Comparison of ENCODE assay signal across 1 cellular context in the genomic region with DNA sequence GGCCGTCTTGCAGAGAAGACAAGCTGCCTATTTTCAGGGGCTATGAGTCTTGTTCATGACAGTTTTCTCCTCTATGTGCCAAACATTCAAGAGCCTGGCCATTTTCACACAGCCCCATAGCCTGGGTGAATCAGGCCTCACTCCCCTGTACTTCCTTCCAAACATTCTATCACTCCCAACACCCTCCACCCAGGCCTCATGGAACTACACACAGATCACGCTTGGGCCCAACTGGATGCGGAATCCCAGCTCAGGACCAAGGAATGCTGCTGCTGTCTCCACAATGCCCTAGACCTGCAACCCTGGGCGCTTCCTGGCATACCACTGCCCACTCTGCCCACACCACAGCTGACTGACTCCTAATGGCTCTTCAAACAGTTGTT.
TF ChIP-seq lines count a peak whose summit lies in the region.

No MANE protein-coding gene starts in this region.

TF ChIP-seq in A549, 52 proteins besides CTCF, POLR2A, EP300 and RAD21 (continued from another document):
- TF ChIP-seq, protein P1, sequence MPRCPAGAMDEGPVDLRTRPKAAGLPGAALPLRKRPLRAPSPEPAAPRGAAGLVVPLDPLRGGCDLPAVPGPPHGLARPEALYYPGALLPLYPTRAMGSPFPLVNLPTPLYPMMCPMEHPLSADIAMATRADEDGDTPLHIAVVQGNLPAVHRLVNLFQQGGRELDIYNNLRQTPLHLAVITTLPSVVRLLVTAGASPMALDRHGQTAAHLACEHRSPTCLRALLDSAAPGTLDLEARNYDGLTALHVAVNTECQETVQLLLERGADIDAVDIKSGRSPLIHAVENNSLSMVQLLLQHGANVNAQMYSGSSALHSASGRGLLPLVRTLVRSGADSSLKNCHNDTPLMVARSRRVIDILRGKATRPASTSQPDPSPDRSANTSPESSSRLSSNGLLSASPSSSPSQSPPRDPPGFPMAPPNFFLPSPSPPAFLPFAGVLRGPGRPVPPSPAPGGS (IDR thresholded peaks at IDR 0.05): no peak
- TF ChIP-seq CHD4 (IDR thresholded peaks at IDR 0.05; ENCODE audit: borderline replicate concordance) (no peak), ZSCAN20 (CRISPR knock-in tag; IDR thresholded peaks at IDR 0.05) (no peak), MAFK (IDR thresholded peaks at IDR 0.05; ENCODE audit: partially characterized antibody) (no peak), EHMT2 (IDR thresholded peaks at IDR 0.05; ENCODE audit: low read depth) (no peak), RNF2 (IDR thresholded peaks at IDR 0.05; ENCODE audit: borderline replicate concordance, low read depth) (no peak), CHD2 (IDR thresholded peaks at IDR 0.05; ENCODE audit: low read length, partially characterized antibody) (no peak), GATA3 (IDR thresholded peaks at IDR 0.05; ENCODE audit: borderline replicate concordance) (no peak), EHF (CRISPR knock-in tag; IDR thresholded peaks at IDR 0.05) (no peak), KDM5A (IDR thresholded peaks at IDR 0.05) (no peak), ZNF302 (CRISPR knock-in tag; IDR thresholded peaks at IDR 0.05) (no peak)
- TF ChIP-seq, protein P2, sequence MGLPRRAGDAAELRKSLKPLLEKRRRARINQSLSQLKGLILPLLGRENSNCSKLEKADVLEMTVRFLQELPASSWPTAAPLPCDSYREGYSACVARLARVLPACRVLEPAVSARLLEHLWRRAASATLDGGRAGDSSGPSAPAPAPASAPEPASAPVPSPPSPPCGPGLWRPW (IDR thresholded peaks at IDR 0.05): no peak
- TF ChIP-seq, protein P3, sequence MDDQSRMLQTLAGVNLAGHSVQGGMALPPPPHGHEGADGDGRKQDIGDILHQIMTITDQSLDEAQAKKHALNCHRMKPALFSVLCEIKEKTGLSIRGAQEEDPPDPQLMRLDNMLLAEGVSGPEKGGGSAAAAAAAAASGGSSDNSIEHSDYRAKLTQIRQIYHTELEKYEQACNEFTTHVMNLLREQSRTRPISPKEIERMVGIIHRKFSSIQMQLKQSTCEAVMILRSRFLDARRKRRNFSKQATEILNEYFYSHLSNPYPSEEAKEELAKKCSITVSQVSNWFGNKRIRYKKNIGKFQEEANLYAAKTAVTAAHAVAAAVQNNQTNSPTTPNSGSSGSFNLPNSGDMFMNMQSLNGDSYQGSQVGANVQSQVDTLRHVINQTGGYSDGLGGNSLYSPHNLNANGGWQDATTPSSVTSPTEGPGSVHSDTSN (IDR thresholded peaks at IDR 0.05): no peak
- TF ChIP-seq, protein P4, sequence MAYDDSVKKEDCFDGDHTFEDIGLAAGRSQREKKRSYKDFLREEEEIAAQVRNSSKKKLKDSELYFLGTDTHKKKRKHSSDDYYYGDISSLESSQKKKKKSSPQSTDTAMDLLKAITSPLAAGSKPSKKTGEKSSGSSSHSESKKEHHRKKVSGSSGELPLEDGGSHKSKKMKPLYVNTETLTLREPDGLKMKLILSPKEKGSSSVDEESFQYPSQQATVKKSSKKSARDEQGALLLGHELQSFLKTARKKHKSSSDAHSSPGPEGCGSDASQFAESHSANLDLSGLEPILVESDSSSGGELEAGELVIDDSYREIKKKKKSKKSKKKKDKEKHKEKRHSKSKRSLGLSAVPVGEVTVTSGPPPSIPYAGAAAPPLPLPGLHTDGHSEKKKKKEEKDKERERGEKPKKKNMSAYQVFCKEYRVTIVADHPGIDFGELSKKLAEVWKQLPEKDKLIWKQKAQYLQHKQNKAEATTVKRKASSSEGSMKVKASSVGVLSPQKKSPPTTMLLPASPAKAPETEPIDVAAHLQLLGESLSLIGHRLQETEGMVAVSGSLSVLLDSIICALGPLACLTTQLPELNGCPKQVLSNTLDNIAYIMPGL (CRISPR knock-in tag; IDR thresholded peaks at IDR 0.05; ENCODE audit: borderline replicate concordance): no peak
- TF ChIP-seq, protein P5, sequence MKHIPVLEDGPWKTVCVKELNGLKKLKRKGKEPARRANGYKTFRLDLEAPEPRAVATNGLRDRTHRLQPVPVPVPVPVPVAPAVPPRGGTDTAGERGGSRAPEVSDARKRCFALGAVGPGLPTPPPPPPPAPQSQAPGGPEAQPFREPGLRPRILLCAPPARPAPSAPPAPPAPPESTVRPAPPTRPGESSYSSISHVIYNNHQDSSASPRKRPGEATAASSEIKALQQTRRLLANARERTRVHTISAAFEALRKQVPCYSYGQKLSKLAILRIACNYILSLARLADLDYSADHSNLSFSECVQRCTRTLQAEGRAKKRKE (CRISPR knock-in tag; IDR thresholded peaks at IDR 0.05; ENCODE audit: low read depth): no peak
- TF ChIP-seq, protein P6, sequence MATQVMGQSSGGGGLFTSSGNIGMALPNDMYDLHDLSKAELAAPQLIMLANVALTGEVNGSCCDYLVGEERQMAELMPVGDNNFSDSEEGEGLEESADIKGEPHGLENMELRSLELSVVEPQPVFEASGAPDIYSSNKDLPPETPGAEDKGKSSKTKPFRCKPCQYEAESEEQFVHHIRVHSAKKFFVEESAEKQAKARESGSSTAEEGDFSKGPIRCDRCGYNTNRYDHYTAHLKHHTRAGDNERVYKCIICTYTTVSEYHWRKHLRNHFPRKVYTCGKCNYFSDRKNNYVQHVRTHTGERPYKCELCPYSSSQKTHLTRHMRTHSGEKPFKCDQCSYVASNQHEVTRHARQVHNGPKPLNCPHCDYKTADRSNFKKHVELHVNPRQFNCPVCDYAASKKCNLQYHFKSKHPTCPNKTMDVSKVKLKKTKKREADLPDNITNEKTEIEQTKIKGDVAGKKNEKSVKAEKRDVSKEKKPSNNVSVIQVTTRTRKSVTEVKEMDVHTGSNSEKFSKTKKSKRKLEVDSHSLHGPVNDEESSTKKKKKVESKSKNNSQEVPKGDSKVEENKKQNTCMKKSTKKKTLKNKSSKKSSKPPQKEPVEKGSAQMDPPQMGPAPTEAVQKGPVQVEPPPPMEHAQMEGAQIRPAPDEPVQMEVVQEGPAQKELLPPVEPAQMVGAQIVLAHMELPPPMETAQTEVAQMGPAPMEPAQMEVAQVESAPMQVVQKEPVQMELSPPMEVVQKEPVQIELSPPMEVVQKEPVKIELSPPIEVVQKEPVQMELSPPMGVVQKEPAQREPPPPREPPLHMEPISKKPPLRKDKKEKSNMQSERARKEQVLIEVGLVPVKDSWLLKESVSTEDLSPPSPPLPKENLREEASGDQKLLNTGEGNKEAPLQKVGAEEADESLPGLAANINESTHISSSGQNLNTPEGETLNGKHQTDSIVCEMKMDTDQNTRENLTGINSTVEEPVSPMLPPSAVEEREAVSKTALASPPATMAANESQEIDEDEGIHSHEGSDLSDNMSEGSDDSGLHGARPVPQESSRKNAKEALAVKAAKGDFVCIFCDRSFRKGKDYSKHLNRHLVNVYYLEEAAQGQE (IDR thresholded peaks at IDR 0.05): no peak
